In the genomic region with DNA sequence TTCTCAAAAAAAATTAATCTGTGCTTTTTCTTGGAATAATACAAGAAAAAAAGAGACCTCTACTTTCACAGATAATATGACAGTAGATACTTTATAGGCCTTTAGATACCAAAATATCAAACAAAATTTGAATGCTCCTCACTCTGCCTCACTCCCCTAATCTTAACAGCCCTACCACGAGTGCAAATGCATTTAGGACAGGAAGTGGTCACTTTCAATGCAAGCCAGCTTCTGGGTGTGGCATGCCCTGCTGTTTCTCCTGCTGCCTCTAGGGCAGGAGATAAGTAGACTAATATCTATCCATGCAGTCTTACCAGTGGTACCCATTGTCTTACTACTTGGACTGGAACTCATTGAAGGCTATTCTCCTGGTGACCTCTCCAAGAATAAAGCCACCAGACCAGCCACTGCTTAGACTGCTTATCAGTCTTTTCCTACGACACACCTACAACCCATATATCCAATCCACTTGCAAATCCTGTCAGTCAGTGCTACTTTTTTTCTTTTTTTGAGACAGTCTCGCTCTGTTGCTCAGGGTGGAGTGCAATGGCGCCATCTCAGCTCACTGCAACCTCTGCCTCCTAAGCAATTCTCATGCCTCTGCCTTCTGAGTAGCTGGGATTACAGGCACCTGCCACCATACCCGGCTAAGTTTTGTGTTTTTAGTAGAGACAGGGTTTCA, we compare ENCODE assay signal across 8 cellular contexts. TPM values are rescaled to one million over a fixed set of nuclear protein-coding genes. Genes with fewer than 3 reads are reported as not detected.
DNase-seq lines count a peak whose midpoint lies in the region; ATAC-seq and TF ChIP-seq lines count a peak whose summit lies in the region.

No MANE protein-coding gene starts in this region.

- no peak overlapping the region for H4K8ac ChIP-seq in mesendoderm (ENCODE audit: low read depth, low read length)

- H2BK15ac ChIP-seq in mesendoderm (replicated peaks; ENCODE audit: low read depth), result no peak overlapping the region

- H3K36me3 ChIP-seq in mesendoderm (ENCODE audit: control insufficient read depth, insufficient read depth, low read length) (no peaks in the 10 kb centered on the region), ovary (no peaks in the 10 kb centered on the region)

- H3K27ac ChIP-seq in mesendoderm (ENCODE audit: low read depth, low read length) (no peak overlapping the region), ovary (no peak overlapping the region)

- H2BK5ac ChIP-seq in mesendoderm (ENCODE audit: low read length), result no peak overlapping the region

- TF ChIP-seq EP300 in Ishikawa (IDR thresholded peaks at IDR 0.05; ENCODE audit: borderline replicate concordance), result no peak
- TF ChIP-seq EP300 in ovary (IDR thresholded peaks at IDR 0.05), result no peak

- H4K5ac ChIP-seq in mesendoderm (ENCODE audit: low read length), result no peak overlapping the region

- H3K4me2 ChIP-seq in mesendoderm (ENCODE audit: low read length), result no peak overlapping the region

- no peak for TF ChIP-seq CTCF in activated B cell treated with CpG ODN at 0.5 μM for 24 hours (IDR thresholded peaks at IDR 0.05)
- no peak for TF ChIP-seq CTCF in ovary (IDR thresholded peaks at IDR 0.05)

- H2AK5ac ChIP-seq in mesendoderm (ENCODE audit: low read length), result no peak overlapping the region

- POLR2A ChIA-PET in activated B cell treated with CpG ODN at 0.5 μM for 24 hours (lab: Charles Lee), result no interaction called here

- H3K27ac Mint-ChIP-seq in activated B cell treated with CpG ODN at 0.5 μM for 24 hours, result no peak overlapping the region

- H3K27me3 ChIP-seq in mesendoderm (ENCODE audit: insufficient read depth, low read length, poor library complexity) (no peaks in the 10 kb centered on the region), ovary (no peaks in the 10 kb centered on the region)

- H3K4me1 Mint-ChIP-seq in activated B cell treated with CpG ODN at 0.5 μM for 24 hours, result peaks cover 1% of the 10 kb centered on the region

- H3K36me3 Mint-ChIP-seq in activated B cell treated with CpG ODN at 0.5 μM for 24 hours (ENCODE audit: low read depth), result no peaks in the 10 kb centered on the region

- no peaks in the 10 kb centered on the region for H3K79me2 ChIP-seq in mesendoderm (ENCODE audit: control insufficient read depth, insufficient read depth, low read length)

- no peak overlapping the region for H3K4ac ChIP-seq in mesendoderm (ENCODE audit: low read depth, low read length)

- DNase-seq in stimulated activated CD4-positive, alpha-beta T cell treated with anti-CD3 and anti-CD28 coated beads, Interleukin-4, amount 100 ng/mL, for 24 hours, result peak; percentile 6
- DNase-seq in stimulated activated CD4-positive, alpha-beta T cell treated with anti-CD3 and anti-CD28 coated beads, Interleukin-2, amount 100 ng/mL, for 24 hours, result no peak
- DNase-seq in activated B cell treated with CpG ODN at 0.5 μM for 24 hours (no peak), mesendoderm (peak; percentile 71), ovary (no peak)
- DNase-seq in activated CD8-positive, alpha-beta memory T cell treated with anti-CD3 and anti-CD28 coated beads, Interleukin-2, amount 50 U/mL, for 48 hours, result no peak

- H3K9ac ChIP-seq in mesendoderm (ENCODE audit: low read length), result no peak overlapping the region

- peak; percentile 14; the same call in 1 of the 2 replicates for TF ChIP-seq RAD21 in Ishikawa (IDR thresholded peaks at IDR 0.05; ENCODE audit: low read depth)

- H3K23ac ChIP-seq in mesendoderm (ENCODE audit: low read length), result no peak overlapping the region

- ATAC-seq in GM21825 (IDR thresholded peaks at IDR 0.05; ENCODE audit: unreplicated experiment), result peak; percentile 95
- peak; percentile 37 for ATAC-seq in activated B cell treated with CpG ODN at 0.5 μM for 24 hours (ENCODE audit: low read depth)

- no peak overlapping the region for H3K56ac ChIP-seq in mesendoderm (ENCODE audit: low read length)

- H3K79me1 ChIP-seq in mesendoderm (ENCODE audit: low read length), result no peaks in the 10 kb centered on the region

- no peaks in the 10 kb centered on the region for H3K9me3 ChIP-seq in ovary

- H3K4me1 ChIP-seq in mesendoderm (ENCODE audit: control insufficient read depth, low read depth, low read length) (no peaks in the 10 kb centered on the region), ovary (ENCODE audit: insufficient read depth) (no peaks in the 10 kb centered on the region)

- intact Hi-C loops in activated B cell treated with CpG ODN at 0.5 μM for 24 hours (cut with micrococcal nuclease), result no loop called here
- intact Hi-C loops in ovary (cut with DNase I), result no loop called here

- TF ChIP-seq POLR2A in ovary (IDR thresholded peaks at IDR 0.05), result no peak

- peaks cover 6% of the 10 kb centered on the region for H3K27me3 Mint-ChIP-seq in activated B cell treated with CpG ODN at 0.5 μM for 24 hours

- CTCF ChIA-PET in activated B cell treated with CpG ODN at 0.5 μM for 24 hours (lab: Charles Lee), result no interaction called here

- H2BK120ac ChIP-seq in mesendoderm (ENCODE audit: low read depth, low read length), result no peak overlapping the region

- no peak overlapping the region for H3K4me3 Mint-ChIP-seq in activated B cell treated with CpG ODN at 0.5 μM for 24 hours

- H3K9me3 Mint-ChIP-seq in activated B cell treated with CpG ODN at 0.5 μM for 24 hours, result no peaks in the 10 kb centered on the region

- WGBS in mesendoderm (ENCODE audit: extremely low coverage, insufficient coverage, low lambda C conversion rate), result no CpG with 5 or more reads among the region's 5 CpGs
- WGBS in ovary, 3 donors, result 81 to 88% (median 82%) methylated on average over 5 of the region's 5 CpGs

- no peak overlapping the region for H3K4me3 ChIP-seq in mesendoderm (ENCODE audit: low read length)
- no peak overlapping the region for H3K4me3 ChIP-seq in ovary

- no peak overlapping the region for H3K18ac ChIP-seq in mesendoderm (ENCODE audit: low read length)

TF ChIP-seq in Ishikawa, 13 proteins besides CTCF, POLR2A, EP300 and RAD21:
- TF ChIP-seq, protein P1, sequence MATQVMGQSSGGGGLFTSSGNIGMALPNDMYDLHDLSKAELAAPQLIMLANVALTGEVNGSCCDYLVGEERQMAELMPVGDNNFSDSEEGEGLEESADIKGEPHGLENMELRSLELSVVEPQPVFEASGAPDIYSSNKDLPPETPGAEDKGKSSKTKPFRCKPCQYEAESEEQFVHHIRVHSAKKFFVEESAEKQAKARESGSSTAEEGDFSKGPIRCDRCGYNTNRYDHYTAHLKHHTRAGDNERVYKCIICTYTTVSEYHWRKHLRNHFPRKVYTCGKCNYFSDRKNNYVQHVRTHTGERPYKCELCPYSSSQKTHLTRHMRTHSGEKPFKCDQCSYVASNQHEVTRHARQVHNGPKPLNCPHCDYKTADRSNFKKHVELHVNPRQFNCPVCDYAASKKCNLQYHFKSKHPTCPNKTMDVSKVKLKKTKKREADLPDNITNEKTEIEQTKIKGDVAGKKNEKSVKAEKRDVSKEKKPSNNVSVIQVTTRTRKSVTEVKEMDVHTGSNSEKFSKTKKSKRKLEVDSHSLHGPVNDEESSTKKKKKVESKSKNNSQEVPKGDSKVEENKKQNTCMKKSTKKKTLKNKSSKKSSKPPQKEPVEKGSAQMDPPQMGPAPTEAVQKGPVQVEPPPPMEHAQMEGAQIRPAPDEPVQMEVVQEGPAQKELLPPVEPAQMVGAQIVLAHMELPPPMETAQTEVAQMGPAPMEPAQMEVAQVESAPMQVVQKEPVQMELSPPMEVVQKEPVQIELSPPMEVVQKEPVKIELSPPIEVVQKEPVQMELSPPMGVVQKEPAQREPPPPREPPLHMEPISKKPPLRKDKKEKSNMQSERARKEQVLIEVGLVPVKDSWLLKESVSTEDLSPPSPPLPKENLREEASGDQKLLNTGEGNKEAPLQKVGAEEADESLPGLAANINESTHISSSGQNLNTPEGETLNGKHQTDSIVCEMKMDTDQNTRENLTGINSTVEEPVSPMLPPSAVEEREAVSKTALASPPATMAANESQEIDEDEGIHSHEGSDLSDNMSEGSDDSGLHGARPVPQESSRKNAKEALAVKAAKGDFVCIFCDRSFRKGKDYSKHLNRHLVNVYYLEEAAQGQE (IDR thresholded peaks at IDR 0.05; ENCODE audit: low read depth), result no peak
- no peak for TF ChIP-seq TCF12 (IDR thresholded peaks at IDR 0.05; ENCODE audit: low read depth)
- TF ChIP-seq EGR1 (IDR thresholded peaks at IDR 0.05), result no peak
- TF ChIP-seq, protein P2, sequence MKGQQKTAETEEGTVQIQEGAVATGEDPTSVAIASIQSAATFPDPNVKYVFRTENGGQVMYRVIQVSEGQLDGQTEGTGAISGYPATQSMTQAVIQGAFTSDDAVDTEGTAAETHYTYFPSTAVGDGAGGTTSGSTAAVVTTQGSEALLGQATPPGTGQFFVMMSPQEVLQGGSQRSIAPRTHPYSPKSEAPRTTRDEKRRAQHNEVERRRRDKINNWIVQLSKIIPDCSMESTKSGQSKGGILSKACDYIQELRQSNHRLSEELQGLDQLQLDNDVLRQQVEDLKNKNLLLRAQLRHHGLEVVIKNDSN (IDR thresholded peaks at IDR 0.05), result no peak
- no peak for TF ChIP-seq NFIC (IDR thresholded peaks at IDR 0.05)
- no peak for TF ChIP-seq FOXM1 (IDR thresholded peaks at IDR 0.05; ENCODE audit: borderline replicate concordance, low read depth)
- no peak for TF ChIP-seq TAF1 (IDR thresholded peaks at IDR 0.05; ENCODE audit: low read depth)
- no peak for TF ChIP-seq TEAD4 (IDR thresholded peaks at IDR 0.05)
- no peak for TF ChIP-seq CEBPB (IDR thresholded peaks at IDR 0.05)
- TF ChIP-seq ZBTB7A (IDR thresholded peaks at IDR 0.05; ENCODE audit: low read depth), result no peak
- TF ChIP-seq, protein P3, sequence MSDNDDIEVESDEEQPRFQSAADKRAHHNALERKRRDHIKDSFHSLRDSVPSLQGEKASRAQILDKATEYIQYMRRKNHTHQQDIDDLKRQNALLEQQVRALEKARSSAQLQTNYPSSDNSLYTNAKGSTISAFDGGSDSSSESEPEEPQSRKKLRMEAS (IDR thresholded peaks at IDR 0.05), result no peak
- TF ChIP-seq CREB1 (IDR thresholded peaks at IDR 0.05; ENCODE audit: low read depth), result no peak

RNA-seq across cellular contexts. Expression of a gene that starts 23.0 kb away (rescaled TPM):
- total RNA-seq in activated B cell treated with CpG ODN at 0.5 μM for 24 hours (not detected in 2 replicates), ovary (10 to 100 TPM in 6 of 7 donors, 1 to 10 TPM in 1; 8.3 to 49.8 (median 31.5) TPM)
- polyA plus RNA-seq in mesendoderm (2013, experiment 1 of 2), result 0.10 TPM
- polyA plus RNA-seq in mesendoderm (2013, experiment 2 of 2), result 0.14 TPM
- 10 to 100 TPM; 10.2 to 17.5 TPM for polyA plus RNA-seq in ovary

RNA-seq across cellular contexts. Expression of a gene that starts 24.3 kb away (rescaled TPM):
- total RNA-seq in activated B cell treated with CpG ODN at 0.5 μM for 24 hours, result 16.1 and 20.6 TPM in 2 replicates
- 28.2 TPM for polyA plus RNA-seq in mesendoderm (2013, experiment 1 of 2)
- polyA plus RNA-seq in mesendoderm (2013, experiment 2 of 2), result 27.8 TPM
- 10 to 100 TPM; 51.0 to 91.1 (median 77.4) TPM for total RNA-seq in ovary
- 100 to 1,000 TPM in 1 of 2 donors, 10 to 100 TPM in 1; 28.1 to 102 TPM for polyA plus RNA-seq in ovary

Comparison
In these comparisons a context has a peak if more than half of its experiments do, and no peak if none do; other contexts are left out.
1. DNase-seq: peak in stimulated activated CD4-positive, alpha-beta T cell treated with anti-CD3 and anti-CD28 coated beads, Interleukin-4, amount 100 ng/mL, for 24 hours (single experiment) and mesendoderm (single experiment); none in stimulated activated CD4-positive, alpha-beta T cell treated with anti-CD3 and anti-CD28 coated beads, Interleukin-2, amount 100 ng/mL, for 24 hours (0 of 2), activated B cell treated with CpG ODN at 0.5 μM for 24 hours (single experiment), ovary (0 of 5) and activated CD8-positive, alpha-beta memory T cell treated with anti-CD3 and anti-CD28 coated beads, Interleukin-2, amount 50 U/mL, for 48 hours (single experiment).